27 cellular contexts compared by ENCODE assay signal in the genomic region with DNA sequence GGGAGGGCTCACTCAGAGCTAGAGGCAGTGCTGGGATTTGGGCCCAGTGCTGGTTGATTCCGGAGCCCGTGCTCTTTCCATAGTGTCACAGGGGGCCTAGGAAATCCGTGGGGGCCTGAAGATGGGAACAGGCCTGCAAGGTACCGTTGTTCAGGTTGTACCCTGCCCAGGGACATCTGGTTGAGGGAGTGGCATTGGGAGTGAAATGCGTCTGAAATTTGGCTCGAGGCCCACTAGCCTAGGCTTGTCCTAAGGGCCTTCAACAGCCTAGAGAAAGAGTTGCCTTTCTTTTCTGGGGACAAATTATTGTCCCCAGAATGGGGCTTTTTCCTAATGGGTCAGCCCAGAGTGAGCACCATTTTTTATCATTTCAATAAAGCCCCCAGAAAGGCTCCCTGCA. TPM values are rescaled to one million over a fixed set of nuclear protein-coding genes. Genes with fewer than 3 reads are reported as not detected.
"Had no signal": no experiment of that assay in that cellular context is flagged by ENCODE, and none has a peak within 500 bp of the region (broad histone marks: within the 10 kb centered on the region; RNA-seq: fewer than 3 reads in every experiment).

No MANE protein-coding gene starts in this region.

- H3K27ac ChIP-seq: ascending aorta, KMS-11, SJSA1 had no signal

- H3K4me3 ChIP-seq: ascending aorta, body of pancreas, SJSA1 had no signal

- DNase-seq: activated CD4-positive, alpha-beta T cell treated with anti-CD3 and anti-CD28 coated beads for 48 hours; activated CD4-positive, alpha-beta T cell treated with anti-CD3 and anti-CD28 coated beads, Interleukin-2, amount 50 U/mL, for 4 hours; activated CD4-positive, CD25-positive, alpha-beta regulatory T cell treated with anti-CD3 and anti-CD28 coated beads, Interleukin-2, amount 50 U/mL, for 72 hours; activated CD8-positive, alpha-beta memory T cell treated with anti-CD3 and anti-CD28 coated beads, Interleukin-2, amount 10 ng/mL, durations not matched to agents 7 days and 5 days; activated effector memory CD4-positive, alpha-beta T cell treated with anti-CD3 and anti-CD28 coated beads, Interleukin-2, amount 50 U/mL, for 16 hours; activated naive CD4-positive, alpha-beta T cell treated with Interleukin-2 at 50 U/mL for 16 hours; activated naive CD8-positive, alpha-beta T cell treated with anti-CD3 and anti-CD28 coated beads, Interleukin-2, amount 50 U/mL, for 24 hours; activated T-cell treated with anti-CD3 and anti-CD28 coated beads, Interleukin-2, amount 50 U/mL, for 4 hours; amniotic stem cell; central memory CD4-positive, alpha-beta T cell; NCI-H1092; NCI-H1417 treated with DMSO at 0.1 percent for 48 hours; NCI-H1694; NCI-H2029; NCI-H2107; NCI-H2227 treated with DMSO at 0.1 percent for 48 hours; NCI-H446 treated with DMSO at 0.1 percent for 48 hours; NCI-H526 treated with DMSO at 0.1 percent for 48 hours; PC-3; SHP77 had no signal

- H3K27me3 ChIP-seq: ascending aorta, body of pancreas, SJSA1 had no signal

- H3K4me1 ChIP-seq: ascending aorta, SJSA1 had no signal

- H3K9me3 ChIP-seq: ascending aorta, body of pancreas, SJSA1 had no signal

- H3K36me3 ChIP-seq: ascending aorta, SJSA1 had no signal

- ATAC-seq: activated CD8-positive, alpha-beta memory T cell treated with anti-CD3 and anti-CD28 coated beads, Interleukin-2, amount 10 ng/mL, durations not matched to agents 7 days and 5 days; activated naive CD4-positive, alpha-beta T cell treated with anti-CD3 and anti-CD28 coated beads, Interleukin-2, amount 50 U/mL, for 72 hours; activated naive CD8-positive, alpha-beta T cell treated with anti-CD3 and anti-CD28 coated beads, Interleukin-2, amount 50 U/mL, for 24 hours; activated T-cell treated with anti-CD3 and anti-CD28 coated beads, Interleukin-2, amount 50 U/mL, for 4 hours; PC-3; SK-N-SH treated with all-trans-retinoic acid at 6 μM for 48 hours had no signal

RNA-seq across cellular contexts. Expression of gene FAM222A, which starts 26.4 kb away (rescaled TPM):
- total RNA-seq: bronchial epithelial cell had no signal
